In genomic region chr10:22349758-22350157, GRCh38 we compare ENCODE assay signal across 3 cellular contexts.
TF ChIP-seq lines count a peak whose summit lies in the region.

No MANE protein-coding gene starts in this region.

TF ChIP-seq in A549, 52 proteins besides CTCF, POLR2A, EP300 and RAD21:
- TF ChIP-seq CBX2 (IDR thresholded peaks at IDR 0.05; ENCODE audit: borderline replicate concordance, low read depth) (no peak), RFX5 (IDR thresholded peaks at IDR 0.05) (no peak), MAFK (IDR thresholded peaks at IDR 0.05; ENCODE audit: partially characterized antibody) (peak; percentile 91)

TF ChIP-seq in IMR-90, 13 proteins besides CTCF, POLR2A, EP300 and RAD21:
- TF ChIP-seq MAFK (IDR thresholded peaks at IDR 0.05; ENCODE audit: low read depth, low read length) (peak; percentile 90), USF2 (IDR thresholded peaks at IDR 0.05; ENCODE audit: low read depth, low read length) (no peak)

TF ChIP-seq in K562, 482 proteins besides CTCF, POLR2A, EP300 and RAD21:
- TF ChIP-seq MAFG (tag; conservative IDR thresholded peaks at IDR 0.05) (peak; percentile 81), MAFK (IDR thresholded peaks at IDR 0.05; ENCODE audit: low read length) (peak; percentile 85), ATF4 (CRISPR knock-in tag; IDR thresholded peaks at IDR 0.05) (no peak), ZNF316 (IDR thresholded peaks at IDR 0.05) (peak; percentile 95), NFXL1 (CRISPR knock-in tag; IDR thresholded peaks at IDR 0.05) (no peak), MAFF (IDR thresholded peaks at IDR 0.05; ENCODE audit: low read length) (peak; percentile 89), ZFX (CRISPR knock-in tag; IDR thresholded peaks at IDR 0.05) (no peak), ZNF133 (CRISPR knock-in tag; IDR thresholded peaks at IDR 0.05) (no peak), C11orf30 (IDR thresholded peaks at IDR 0.05; ENCODE audit: low read depth) (peak; percentile 89), HMBOX1 (IDR thresholded peaks at IDR 0.05) (no peak)
- TF ChIP-seq, protein P1, sequence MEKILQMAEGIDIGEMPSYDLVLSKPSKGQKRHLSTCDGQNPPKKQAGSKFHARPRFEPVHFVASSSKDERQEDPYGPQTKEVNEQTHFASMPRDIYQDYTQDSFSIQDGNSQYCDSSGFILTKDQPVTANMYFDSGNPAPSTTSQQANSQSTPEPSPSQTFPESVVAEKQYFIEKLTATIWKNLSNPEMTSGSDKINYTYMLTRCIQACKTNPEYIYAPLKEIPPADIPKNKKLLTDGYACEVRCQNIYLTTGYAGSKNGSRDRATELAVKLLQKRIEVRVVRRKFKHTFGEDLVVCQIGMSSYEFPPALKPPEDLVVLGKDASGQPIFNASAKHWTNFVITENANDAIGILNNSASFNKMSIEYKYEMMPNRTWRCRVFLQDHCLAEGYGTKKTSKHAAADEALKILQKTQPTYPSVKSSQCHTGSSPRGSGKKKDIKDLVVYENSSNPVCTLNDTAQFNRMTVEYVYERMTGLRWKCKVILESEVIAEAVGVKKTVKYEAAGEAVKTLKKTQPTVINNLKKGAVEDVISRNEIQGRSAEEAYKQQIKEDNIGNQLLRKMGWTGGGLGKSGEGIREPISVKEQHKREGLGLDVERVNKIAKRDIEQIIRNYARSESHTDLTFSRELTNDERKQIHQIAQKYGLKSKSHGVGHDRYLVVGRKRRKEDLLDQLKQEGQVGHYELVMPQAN (IDR thresholded peaks at IDR 0.05; ENCODE audit: borderline replicate concordance) = no peak
- TF ChIP-seq, protein P2, sequence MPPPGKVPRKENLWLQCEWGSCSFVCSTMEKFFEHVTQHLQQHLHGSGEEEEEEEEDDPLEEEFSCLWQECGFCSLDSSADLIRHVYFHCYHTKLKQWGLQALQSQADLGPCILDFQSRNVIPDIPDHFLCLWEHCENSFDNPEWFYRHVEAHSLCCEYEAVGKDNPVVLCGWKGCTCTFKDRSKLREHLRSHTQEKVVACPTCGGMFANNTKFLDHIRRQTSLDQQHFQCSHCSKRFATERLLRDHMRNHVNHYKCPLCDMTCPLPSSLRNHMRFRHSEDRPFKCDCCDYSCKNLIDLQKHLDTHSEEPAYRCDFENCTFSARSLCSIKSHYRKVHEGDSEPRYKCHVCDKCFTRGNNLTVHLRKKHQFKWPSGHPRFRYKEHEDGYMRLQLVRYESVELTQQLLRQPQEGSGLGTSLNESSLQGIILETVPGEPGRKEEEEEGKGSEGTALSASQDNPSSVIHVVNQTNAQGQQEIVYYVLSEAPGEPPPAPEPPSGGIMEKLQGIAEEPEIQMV (tag; conservative IDR thresholded peaks at IDR 0.05; ENCODE audit: low read depth) = no peak
- TF ChIP-seq, protein P3, sequence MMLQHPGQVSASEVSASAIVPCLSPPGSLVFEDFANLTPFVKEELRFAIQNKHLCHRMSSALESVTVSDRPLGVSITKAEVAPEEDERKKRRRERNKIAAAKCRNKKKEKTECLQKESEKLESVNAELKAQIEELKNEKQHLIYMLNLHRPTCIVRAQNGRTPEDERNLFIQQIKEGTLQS (IDR thresholded peaks at IDR 0.05) = no peak
- TF ChIP-seq, protein P3 (CRISPR knock-in tag; conservative IDR thresholded peaks at IDR 0.05) = no peak
TF ChIP-seq in K562: peak in this region for 5.
